In genomic region chr1:7993593-7994479, GRCh38 we compare ENCODE assay signal across 9 cellular contexts. TPM values are rescaled to one million over a fixed set of nuclear protein-coding genes. Genes with fewer than 3 reads are reported as not detected.
DNase-seq lines count a peak whose midpoint lies in the region; ATAC-seq and TF ChIP-seq lines count a peak whose summit lies in the region.
"Had no signal": no experiment of that assay in that cellular context is flagged by ENCODE, and none has a peak within 500 bp of the region (broad histone marks: within the 10 kb centered on the region; RNA-seq: fewer than 3 reads in every experiment).

No MANE protein-coding gene starts in this region.

- no peak overlapping the region for H3K4me3 ChIP-seq in CD4-positive, alpha-beta memory T cell (ENCODE audit: low read length in 2 of 2)
- H3K4me3 ChIP-seq: dorsolateral prefrontal cortex had no signal

- DNase-seq in activated CD8-positive, alpha-beta memory T cell treated with anti-CD3 and anti-CD28 coated beads, Interleukin-2, amount 10 ng/mL, durations not matched to agents 7 days and 5 days: no peak
- no peak for DNase-seq in activated CD8-positive, alpha-beta memory T cell treated with anti-CD3 and anti-CD28 coated beads, Interleukin-2, amount 50 U/mL, for 48 hours
- DNase-seq in WTC11 (ENCODE audit: low spot score) (no peak), NCI-H2196 (lab: John Stamatoyannopoulos, UW; ENCODE audit: unreplicated experiment) (no peak)
- DNase-seq in stimulated activated naive B cell treated with anti-CD40 and anti-IgM and Interleukin-4, amounts not matched to agents 10 μg/mL and 1 μg/mL and 100 μg/mL, for 72 hours: no peak
- DNase-seq in CD4-positive, alpha-beta memory T cell: no peak
- DNase-seq: dorsolateral prefrontal cortex had no signal

- no peaks in the 10 kb centered on the region for H3K4me1 ChIP-seq in CD4-positive, alpha-beta memory T cell (ENCODE audit: insufficient read depth, low read length)

- H3K9me3 ChIP-seq in CD4-positive, alpha-beta memory T cell (ENCODE audit: control insufficient read depth in 1 of 2, low read length in 2 of 2): no peaks in the 10 kb centered on the region

- H3K36me3 ChIP-seq in CD4-positive, alpha-beta memory T cell (ENCODE audit: insufficient read depth, low read length): peaks cover 4% of the 10 kb centered on the region

- H3K27me3 Mint-ChIP-seq in activated CD8-positive, alpha-beta memory T cell treated with anti-CD3 and anti-CD28 coated beads, Interleukin-2, amount 10 ng/mL, durations not matched to agents 7 days and 5 days: no peaks in the 10 kb centered on the region
- H3K27me3 Mint-ChIP-seq in WTC11 (ENCODE audit: low read depth): no peaks in the 10 kb centered on the region
- H3K27me3 Mint-ChIP-seq in stimulated activated naive B cell treated with anti-CD40 and anti-IgM and Interleukin-4, amounts not matched to agents 10 μg/mL and 1 μg/mL and 100 μg/mL, for 72 hours: no peaks in the 10 kb centered on the region
- no peaks in the 10 kb centered on the region for H3K27me3 Mint-ChIP-seq in CD4-positive, alpha-beta memory T cell

- CTCF ChIA-PET in activated CD8-positive, alpha-beta memory T cell treated with anti-CD3 and anti-CD28 coated beads, Interleukin-2, amount 10 ng/mL, durations not matched to agents 7 days and 5 days (lab: Charles Lee): no interaction called here
- CTCF ChIA-PET in WTC11 (lab: Charles Lee): interaction anchor here (0.6 to 1.5 kb wide), 3 partner anchors 19 to 321 kb away, joined by 3 to 5 read pairs (median 3); no protein-coding TSS in a partner anchor
- CTCF ChIA-PET in CD4-positive, alpha-beta memory T cell (lab: Charles Lee; ENCODE audit: partially characterized antibody): interaction anchor here (1.1 kb wide), 1 partner anchor 13 kb away, joined by 4 read pairs; no protein-coding TSS in a partner anchor

- no peak overlapping the region for H3K27ac ChIP-seq in CD4-positive, alpha-beta memory T cell (ENCODE audit: low read depth, low read length)
- H3K27ac ChIP-seq: dorsolateral prefrontal cortex had no signal

- H3K27ac Mint-ChIP-seq in activated CD8-positive, alpha-beta memory T cell treated with anti-CD3 and anti-CD28 coated beads, Interleukin-2, amount 10 ng/mL, durations not matched to agents 7 days and 5 days: no peak overlapping the region
- peak overlapping the region; percentile 60 for H3K27ac Mint-ChIP-seq in WTC11
- H3K27ac Mint-ChIP-seq in stimulated activated naive B cell treated with anti-CD40 and anti-IgM and Interleukin-4, amounts not matched to agents 10 μg/mL and 1 μg/mL and 100 μg/mL, for 72 hours: peak overlapping the region; percentile 4
- peak overlapping the region in 1 of 7 donors; percentile 66 for H3K27ac Mint-ChIP-seq in CD4-positive, alpha-beta memory T cell

- H3K27me3 ChIP-seq in CD4-positive, alpha-beta memory T cell (ENCODE audit: insufficient read depth, low read length): no peaks in the 10 kb centered on the region
- H3K27me3 ChIP-seq: dorsolateral prefrontal cortex had no signal

- peaks cover 7% of the 10 kb centered on the region for H3K9me3 Mint-ChIP-seq in activated CD8-positive, alpha-beta memory T cell treated with anti-CD3 and anti-CD28 coated beads, Interleukin-2, amount 10 ng/mL, durations not matched to agents 7 days and 5 days (ENCODE audit: low read depth)
- H3K9me3 Mint-ChIP-seq in WTC11: peaks cover 17% of the 10 kb centered on the region
- H3K9me3 Mint-ChIP-seq in stimulated activated naive B cell treated with anti-CD40 and anti-IgM and Interleukin-4, amounts not matched to agents 10 μg/mL and 1 μg/mL and 100 μg/mL, for 72 hours: peaks cover 0 to 5% of the 10 kb centered on the region in 2 donors
- no peaks in the 10 kb centered on the region for H3K9me3 Mint-ChIP-seq in CD4-positive, alpha-beta memory T cell

- peaks cover 30% of the 10 kb centered on the region for H3K36me3 Mint-ChIP-seq in activated CD8-positive, alpha-beta memory T cell treated with anti-CD3 and anti-CD28 coated beads, Interleukin-2, amount 10 ng/mL, durations not matched to agents 7 days and 5 days
- peaks cover 22% of the 10 kb centered on the region for H3K36me3 Mint-ChIP-seq in WTC11
- H3K36me3 Mint-ChIP-seq in stimulated activated naive B cell treated with anti-CD40 and anti-IgM and Interleukin-4, amounts not matched to agents 10 μg/mL and 1 μg/mL and 100 μg/mL, for 72 hours: peaks cover 37 to 41% of the 10 kb centered on the region in 2 donors
- peaks cover 8 to 17% of the 10 kb centered on the region in 2 donors for H3K36me3 Mint-ChIP-seq in CD4-positive, alpha-beta memory T cell

- TF ChIP-seq CTCF in WTC11 (IDR thresholded peaks at IDR 0.05): no peak

- TF ChIP-seq POLR2A in GM18505 (IDR thresholded peaks at IDR 0.05; ENCODE audit: borderline replicate concordance, extremely low read depth, insufficient read depth, insufficient read length): no peak

- ATAC-seq in activated CD8-positive, alpha-beta memory T cell treated with anti-CD3 and anti-CD28 coated beads, Interleukin-2, amount 10 ng/mL, durations not matched to agents 7 days and 5 days: peak; percentile 9
- peak; percentile 80 for ATAC-seq in HG02870 (IDR thresholded peaks at IDR 0.05; ENCODE audit: unreplicated experiment)
- ATAC-seq in WTC11: no peak
- ATAC-seq in stimulated activated naive B cell treated with anti-CD40 and anti-IgM and Interleukin-4, amounts not matched to agents 10 μg/mL and 1 μg/mL and 100 μg/mL, for 72 hours (replicated peaks): peak; percentile 34 to 74
- no peak for ATAC-seq in GM18505 (IDR thresholded peaks at IDR 0.05; ENCODE audit: unreplicated experiment)

- POLR2A ChIA-PET in WTC11 (lab: Charles Lee): interaction anchor here (0.7 kb wide), 1 partner anchor 201 kb away, joined by 6 read pairs; no protein-coding TSS in a partner anchor
- POLR2A ChIA-PET in CD4-positive, alpha-beta memory T cell (lab: Charles Lee; ENCODE audit: partially characterized antibody): no interaction called here

- no peak overlapping the region for H3K4me3 Mint-ChIP-seq in activated CD8-positive, alpha-beta memory T cell treated with anti-CD3 and anti-CD28 coated beads, Interleukin-2, amount 10 ng/mL, durations not matched to agents 7 days and 5 days
- H3K4me3 Mint-ChIP-seq in WTC11: no peak overlapping the region
- peak overlapping the region in 1 of 2 donors; percentile 44 for H3K4me3 Mint-ChIP-seq in stimulated activated naive B cell treated with anti-CD40 and anti-IgM and Interleukin-4, amounts not matched to agents 10 μg/mL and 1 μg/mL and 100 μg/mL, for 72 hours
- no peak overlapping the region for H3K4me3 Mint-ChIP-seq in CD4-positive, alpha-beta memory T cell

- H3K4me1 Mint-ChIP-seq in activated CD8-positive, alpha-beta memory T cell treated with anti-CD3 and anti-CD28 coated beads, Interleukin-2, amount 10 ng/mL, durations not matched to agents 7 days and 5 days: peaks cover 10% of the 10 kb centered on the region
- peaks cover 31% of the 10 kb centered on the region for H3K4me1 Mint-ChIP-seq in WTC11
- peaks cover 6 to 19% of the 10 kb centered on the region in 2 donors for H3K4me1 Mint-ChIP-seq in stimulated activated naive B cell treated with anti-CD40 and anti-IgM and Interleukin-4, amounts not matched to agents 10 μg/mL and 1 μg/mL and 100 μg/mL, for 72 hours
- H3K4me1 Mint-ChIP-seq in CD4-positive, alpha-beta memory T cell: no peaks in the 10 kb centered on the region

- intact Hi-C loops in CD4-positive, alpha-beta memory T cell (cut with micrococcal nuclease): no loop called here

TF ChIP-seq in WTC11, 78 proteins besides CTCF, POLR2A, EP300 and RAD21 (continues in another document):
- TF ChIP-seq NFATC4 (CRISPR knock-in tag; IDR thresholded peaks at IDR 0.05): no peak
- TF ChIP-seq ESRRA (CRISPR knock-in tag; IDR thresholded peaks at IDR 0.05; ENCODE audit: borderline replicate concordance): no peak
- TF ChIP-seq GABPB1 (CRISPR knock-in tag; IDR thresholded peaks at IDR 0.05): no peak
- TF ChIP-seq MYBL2 (CRISPR knock-in tag; IDR thresholded peaks at IDR 0.05): no peak
- TF ChIP-seq GRHL2 (CRISPR knock-in tag; IDR thresholded peaks at IDR 0.05; ENCODE audit: insufficient replicate concordance, severe bottlenecking): no peak
- TF ChIP-seq ZNF263 (CRISPR knock-in tag; IDR thresholded peaks at IDR 0.05; ENCODE audit: low read depth): no peak
- no peak for TF ChIP-seq E2F4 (CRISPR knock-in tag; IDR thresholded peaks at IDR 0.05; ENCODE audit: borderline replicate concordance, low read depth)
- no peak for TF ChIP-seq FOXP1 (CRISPR knock-in tag; IDR thresholded peaks at IDR 0.05; ENCODE audit: borderline replicate concordance)
- no peak for TF ChIP-seq ZNF416 (CRISPR knock-in tag; IDR thresholded peaks at IDR 0.05)
- no peak for TF ChIP-seq CBFB (CRISPR knock-in tag; IDR thresholded peaks at IDR 0.05; ENCODE audit: low read depth)

RNA-seq across cellular contexts. Expression of gene ERRFI1, which starts 32.3 kb away (rescaled TPM):
- total RNA-seq in activated CD8-positive, alpha-beta memory T cell treated with anti-CD3 and anti-CD28 coated beads, Interleukin-2, amount 10 ng/mL, durations not matched to agents 7 days and 5 days: 1 to 10 TPM in 1 of 2 experiments, under 1 TPM in 1; 0.53 to 1.5 TPM
- 34.5 to 44.6 TPM (median 35.8 TPM) in 3 replicates for total RNA-seq in WTC11 (2021)
- 1 to 10 TPM; 1.0 TPM for total RNA-seq in CD4-positive, alpha-beta memory T cell
- polyA plus RNA-seq in CD4-positive, alpha-beta memory T cell: under 1 TPM; 0.18 to 0.73 TPM

RNA-seq across cellular contexts. Expression of gene PARK7, which starts 32.3 kb away (rescaled TPM):
- total RNA-seq in activated CD8-positive, alpha-beta memory T cell treated with anti-CD3 and anti-CD28 coated beads, Interleukin-2, amount 10 ng/mL, durations not matched to agents 7 days and 5 days: 100 to 1,000 TPM; 310 to 434 TPM
- 337 to 343 TPM (median 340 TPM) in 3 replicates for total RNA-seq in WTC11 (2021)
- total RNA-seq in CD4-positive, alpha-beta memory T cell: 100 to 1,000 TPM; 112 to 122 TPM
- polyA plus RNA-seq in CD4-positive, alpha-beta memory T cell: 100 to 1,000 TPM; 342 to 381 TPM

RNA-seq across cellular contexts. Expression of gene TNFRSF9, which starts 53.2 kb away (rescaled TPM):
- 10 to 100 TPM; 19.2 to 68.1 TPM for total RNA-seq in activated CD8-positive, alpha-beta memory T cell treated with anti-CD3 and anti-CD28 coated beads, Interleukin-2, amount 10 ng/mL, durations not matched to agents 7 days and 5 days
- total RNA-seq in WTC11 (2021): 0.11 to 0.14 TPM in 2 of 3 replicates, not detected in the other
- total RNA-seq in CD4-positive, alpha-beta memory T cell: under 1 TPM; 0.15 to 0.53 TPM
- polyA plus RNA-seq in CD4-positive, alpha-beta memory T cell: under 1 TPM in 1 of 2 donors, not detected in 1; 0.56 TPM

Comparison
In these comparisons a context has a peak if more than half of its experiments do, and no peak if none do; other contexts are left out.
1. ATAC-seq: peak in activated CD8-positive, alpha-beta memory T cell treated with anti-CD3 and anti-CD28 coated beads, Interleukin-2, amount 10 ng/mL, durations not matched to agents 7 days and 5 days (single experiment), HG02870 (single experiment) and stimulated activated naive B cell treated with anti-CD40 and anti-IgM and Interleukin-4, amounts not matched to agents 10 μg/mL and 1 μg/mL and 100 μg/mL, for 72 hours (2 of 2); none in WTC11 (single experiment) and GM18505 (single experiment).
2. RNA of gene ERRFI1, which starts 32.3 kb away (total RNA-seq): 34.5 to 44.6 TPM in WTC11; 0.53 to 1.5 TPM in activated CD8-positive, alpha-beta memory T cell treated with anti-CD3 and anti-CD28 coated beads, Interleukin-2, amount 10 ng/mL, durations not matched to agents 7 days and 5 days and 1.0 TPM in CD4-positive, alpha-beta memory T cell; every median in the first group is over 10 times any median in the second.
3. RNA of gene TNFRSF9, which starts 53.2 kb away (total RNA-seq): 19.2 to 68.1 TPM in activated CD8-positive, alpha-beta memory T cell treated with anti-CD3 and anti-CD28 coated beads, Interleukin-2, amount 10 ng/mL, durations not matched to agents 7 days and 5 days; 0.15 to 0.53 TPM in CD4-positive, alpha-beta memory T cell and 0.11 to 0.14 TPM in WTC11; every median in the first group is over 10 times any median in the second.